In the genomic region with DNA sequence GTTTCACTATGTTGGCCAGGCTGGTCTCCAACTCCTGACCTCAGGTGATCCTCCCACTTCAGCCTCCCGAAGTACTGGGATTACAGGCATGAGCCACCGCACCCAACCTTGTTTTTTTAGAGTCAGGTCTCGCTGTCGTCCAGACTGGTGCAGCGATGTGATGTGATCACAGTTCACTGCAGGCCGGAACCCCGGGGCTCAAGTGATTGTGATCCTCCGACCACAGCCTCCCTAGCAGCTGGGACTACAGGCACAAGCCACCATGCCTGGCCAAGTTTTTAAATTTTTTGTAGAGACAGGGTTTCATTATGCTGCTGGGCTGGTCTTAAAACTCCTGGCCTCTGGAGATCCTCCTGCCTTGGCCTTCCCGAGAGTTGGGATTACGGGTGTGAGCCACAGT, we compare ENCODE assay signal across 20 cellular contexts.
"Had no signal": no experiment of that assay in that cellular context is flagged by ENCODE, and none has a peak within 500 bp of the region (broad histone marks: within the 10 kb centered on the region; RNA-seq: fewer than 3 reads in every experiment).

No MANE protein-coding gene starts in this region.

- FAIRE-seq: endometrium, frontal cortex had no signal

- H3K27ac ChIP-seq: brain microvascular endothelial cell, coronary artery, left lung, psoas muscle, skin epidermis, testis, upper lobe of left lung had no signal

- H3K27me3 ChIP-seq: brain microvascular endothelial cell, heart left ventricle, left lung, testis, upper lobe of left lung had no signal

- H3K4me1 ChIP-seq: left lung had no signal

- H3K4me3 Mint-ChIP-seq: activated CD4-positive, alpha-beta T cell treated with anti-CD3 and anti-CD28 coated beads, Interleukin-2, amount 10 ng/mL, durations not matched to agents 24 days and 14 days; activated CD8-positive, alpha-beta T cell treated with anti-CD3 and anti-CD28 coated beads for 36 hours; central memory CD8-positive, alpha-beta T cell; T-helper 2 cell treated with Interferon-gamma antibody and Interleukin-4, amounts not matched to agents 5 μg/mL and 100 μg/mL, for 36 hours had no signal

- H3K4me1 Mint-ChIP-seq: activated CD4-positive, alpha-beta T cell treated with anti-CD3 and anti-CD28 coated beads, Interleukin-2, amount 10 ng/mL, durations not matched to agents 24 days and 14 days; central memory CD8-positive, alpha-beta T cell had no signal

- H3K27ac Mint-ChIP-seq: activated CD8-positive, alpha-beta T cell treated with anti-CD3 and anti-CD28 coated beads for 36 hours; activated T-helper 2 cell treated with anti-CD3 and anti-CD28 coated beads, Interferon-gamma antibody, Interleukin-2, Interleukin-4, amounts not matched to agents 10 μg/mL and 5 μg/mL and 100 μg/mL, durations not matched to agents 14 hours and 24 hours and 36 hours; T-helper 2 cell treated with Interferon-gamma antibody and Interleukin-4, amounts not matched to agents 5 μg/mL and 100 μg/mL, for 36 hours had no signal

- ATAC-seq: activated CD8-positive, alpha-beta T cell treated with anti-CD3 and anti-CD28 coated beads for 36 hours; left lung had no signal

- H3K9me3 Mint-ChIP-seq: activated CD4-positive, alpha-beta T cell treated with anti-CD3 and anti-CD28 coated beads, Interleukin-2, amount 10 ng/mL, durations not matched to agents 24 days and 14 days; activated CD8-positive, alpha-beta T cell treated with anti-CD3 and anti-CD28 coated beads for 36 hours; activated T-helper 2 cell treated with anti-CD3 and anti-CD28 coated beads, Interferon-gamma antibody, Interleukin-2, Interleukin-4, amounts not matched to agents 10 μg/mL and 5 μg/mL and 100 μg/mL, durations not matched to agents 14 hours and 24 hours and 36 hours; central memory CD8-positive, alpha-beta T cell; T-helper 2 cell treated with Interferon-gamma antibody and Interleukin-4, amounts not matched to agents 5 μg/mL and 100 μg/mL, for 36 hours had no signal

- H3K27me3 Mint-ChIP-seq: activated CD4-positive, alpha-beta T cell treated with anti-CD3 and anti-CD28 coated beads, Interleukin-2, amount 10 ng/mL, durations not matched to agents 24 days and 14 days; activated CD8-positive, alpha-beta T cell treated with anti-CD3 and anti-CD28 coated beads for 36 hours; central memory CD8-positive, alpha-beta T cell had no signal

- H3K4me3 ChIP-seq: coronary artery, heart left ventricle, left lung, psoas muscle, skin epidermis, testis, upper lobe of left lung had no signal

- H3K9me3 ChIP-seq: heart left ventricle, left lung, psoas muscle, testis, upper lobe of left lung had no signal

- DNase-seq: activated CD4-positive, alpha-beta T cell treated with anti-CD3 and anti-CD28 coated beads, Interleukin-2, amount 10 ng/mL, durations not matched to agents 24 days and 14 days; activated CD8-positive, alpha-beta T cell treated with anti-CD3 and anti-CD28 coated beads for 36 hours; activated naive CD4-positive, alpha-beta T cell treated with Interleukin-2 at 50 U/mL for 16 hours; activated T-cell treated with anti-CD3 and anti-CD28 coated beads, Interleukin-2, amount 50 U/mL, for 1 hour; aorta; brain microvascular endothelial cell; heart left ventricle; left lung; psoas muscle; right cardiac atrium; SW 1271; testis; upper lobe of left lung had no signal
